Comparison of ENCODE assay signal across 8 cellular contexts in the genomic region with DNA sequence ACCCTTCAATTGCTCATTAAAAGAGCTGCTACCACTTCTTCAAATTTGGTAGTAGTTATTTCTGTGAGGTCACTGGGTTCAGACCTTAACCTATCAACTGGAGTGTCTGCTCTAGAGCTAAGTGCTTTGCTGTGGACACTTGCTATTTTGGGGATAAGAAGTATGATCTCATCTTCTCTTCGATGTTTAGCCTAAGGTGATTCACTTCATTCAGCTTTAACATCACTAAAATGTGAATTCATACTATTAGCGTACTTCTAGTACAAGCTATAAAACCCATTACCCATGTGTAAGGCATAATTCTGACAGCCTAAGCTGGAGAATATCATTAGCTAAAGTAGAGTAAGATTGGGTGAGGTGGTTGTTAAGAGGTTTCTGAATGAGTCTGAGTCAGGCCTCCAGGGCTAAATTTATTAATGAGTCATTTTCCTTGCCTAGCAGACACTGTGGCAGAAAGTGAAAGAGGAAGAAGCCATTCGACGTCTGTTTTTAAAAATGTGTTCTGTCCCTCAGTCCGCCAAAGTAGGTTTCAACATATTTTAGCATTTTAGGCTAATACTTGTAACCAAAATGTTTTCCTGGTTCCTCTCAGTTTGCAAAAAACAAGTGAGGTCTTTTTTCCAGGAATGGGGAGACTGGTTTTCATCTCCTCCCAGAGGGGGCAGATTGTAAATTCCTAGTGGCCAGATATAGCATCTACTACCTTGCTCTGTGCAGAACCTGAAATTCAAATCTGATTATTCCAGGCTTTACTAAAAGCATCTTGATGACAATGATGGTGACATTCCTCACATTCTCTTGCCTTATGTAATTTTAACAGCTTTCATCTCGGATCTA.
DNase-seq lines count a peak whose midpoint lies in the region; ATAC-seq, FAIRE-seq and TF ChIP-seq lines count a peak whose summit lies in the region.

No MANE protein-coding gene starts in this region.

- TF ChIP-seq CTCF in left ventricle myocardium inferior (IDR thresholded peaks at IDR 0.05; ENCODE audit: borderline replicate concordance), result peak; percentile 25

- H4K20me1 ChIP-seq in Karpas-422 (ENCODE audit: insufficient read depth, low read depth, low read length), result no peaks in the 10 kb centered on the region

- no peak for TF ChIP-seq POLR2A in H54 (IDR thresholded peaks at IDR 0.05; ENCODE audit: low read depth, low read length)

- H3K9me3 Mint-ChIP-seq in activated T-helper 2 cell treated with anti-CD3 and anti-CD28 coated beads, Interferon-gamma antibody, Interleukin-2, Interleukin-4, amounts not matched to agents 10 μg/mL and 5 μg/mL and 100 μg/mL, durations not matched to agents 14 hours and 24 hours and 36 hours, result peaks cover 4% of the 10 kb centered on the region
- H3K9me3 Mint-ChIP-seq in stimulated activated memory B cell treated with anti-CD40 and anti-IgM and Interleukin-4, amounts not matched to agents 10 μg/mL and 1 μg/mL and 100 μg/mL, for 72 hours, result no peaks in the 10 kb centered on the region

- peaks cover 23% of the 10 kb centered on the region for H3K4me1 Mint-ChIP-seq in activated T-helper 2 cell treated with anti-CD3 and anti-CD28 coated beads, Interferon-gamma antibody, Interleukin-2, Interleukin-4, amounts not matched to agents 10 μg/mL and 5 μg/mL and 100 μg/mL, durations not matched to agents 14 hours and 24 hours and 36 hours (ENCODE audit: low read depth)
- H3K4me1 Mint-ChIP-seq in stimulated activated memory B cell treated with anti-CD40 and anti-IgM and Interleukin-4, amounts not matched to agents 10 μg/mL and 1 μg/mL and 100 μg/mL, for 72 hours, result peaks cover 42% of the 10 kb centered on the region

- peak; percentile 56 for DNase-seq in H54 (ENCODE audit: insufficient read length, low spot score)
- peak; percentile 93 for DNase-seq in Karpas-422
- DNase-seq in activated T-helper 2 cell treated with anti-CD3 and anti-CD28 coated beads, Interferon-gamma antibody, Interleukin-2, Interleukin-4, amounts not matched to agents 10 μg/mL and 5 μg/mL and 100 μg/mL, durations not matched to agents 14 hours and 24 hours and 36 hours (ENCODE audit: low spot score), result no peak
- DNase-seq in left ventricle myocardium inferior, result no peak
- no peak for DNase-seq in stimulated activated naive CD4-positive, alpha-beta T cell treated with Interleukin-2 at 50 U/mL for 16 hours (lab: John Stamatoyannopoulos, UW)
- no peak for DNase-seq in NCI-H187 (lab: John Stamatoyannopoulos, UW)

- H3K9me3 ChIP-seq in Karpas-422 (ENCODE audit: low read length), result no peaks in the 10 kb centered on the region
- no peaks in the 10 kb centered on the region for H3K9me3 ChIP-seq in left ventricle myocardium inferior (replicated peaks)

- H3K4me2 ChIP-seq in Karpas-422 (ENCODE audit: low read depth, low read length, poor library complexity, severe bottlenecking), result peak overlapping the region; percentile 68

- H3K36me3 ChIP-seq in Karpas-422 (ENCODE audit: insufficient read depth, low read length) (no peaks in the 10 kb centered on the region), left ventricle myocardium inferior (no peaks in the 10 kb centered on the region)

- intact Hi-C loops in activated T-helper 2 cell treated with anti-CD3 and anti-CD28 coated beads, Interferon-gamma antibody, Interleukin-2, Interleukin-4, amounts not matched to agents 10 μg/mL and 5 μg/mL and 100 μg/mL, durations not matched to agents 14 hours and 24 hours and 36 hours (cut with micrococcal nuclease), result loop anchor here (1.0 to 2.0 kb wide), 2 partner anchors 25 to 48 kb away; no protein-coding TSS in a partner anchor
- intact Hi-C loops in left ventricle myocardium inferior (cut with micrococcal nuclease), result no loop called here

- H3K27me3 Mint-ChIP-seq in activated T-helper 2 cell treated with anti-CD3 and anti-CD28 coated beads, Interferon-gamma antibody, Interleukin-2, Interleukin-4, amounts not matched to agents 10 μg/mL and 5 μg/mL and 100 μg/mL, durations not matched to agents 14 hours and 24 hours and 36 hours (ENCODE audit: low read depth), result peaks cover 23% of the 10 kb centered on the region
- H3K27me3 Mint-ChIP-seq in stimulated activated memory B cell treated with anti-CD40 and anti-IgM and Interleukin-4, amounts not matched to agents 10 μg/mL and 1 μg/mL and 100 μg/mL, for 72 hours, result no peaks in the 10 kb centered on the region

- peak overlapping the region; percentile 72 for H2AFZ ChIP-seq in Karpas-422 (ENCODE audit: low read length)

- H3K27ac Mint-ChIP-seq in activated T-helper 2 cell treated with anti-CD3 and anti-CD28 coated beads, Interferon-gamma antibody, Interleukin-2, Interleukin-4, amounts not matched to agents 10 μg/mL and 5 μg/mL and 100 μg/mL, durations not matched to agents 14 hours and 24 hours and 36 hours, result no peak overlapping the region
- peak overlapping the region; percentile 77 for H3K27ac Mint-ChIP-seq in stimulated activated memory B cell treated with anti-CD40 and anti-IgM and Interleukin-4, amounts not matched to agents 10 μg/mL and 1 μg/mL and 100 μg/mL, for 72 hours

- no peaks in the 10 kb centered on the region for H3K36me3 Mint-ChIP-seq in activated T-helper 2 cell treated with anti-CD3 and anti-CD28 coated beads, Interferon-gamma antibody, Interleukin-2, Interleukin-4, amounts not matched to agents 10 μg/mL and 5 μg/mL and 100 μg/mL, durations not matched to agents 14 hours and 24 hours and 36 hours (ENCODE audit: low read depth)
- H3K36me3 Mint-ChIP-seq in stimulated activated memory B cell treated with anti-CD40 and anti-IgM and Interleukin-4, amounts not matched to agents 10 μg/mL and 1 μg/mL and 100 μg/mL, for 72 hours, result peaks cover 5% of the 10 kb centered on the region

- H3K9me2 ChIP-seq in Karpas-422 (replicated peaks; ENCODE audit: insufficient read depth, low read length), result no peaks in the 10 kb centered on the region; the same call in 1 of the 2 replicates

- H3K79me2 ChIP-seq in Karpas-422 (ENCODE audit: low read length), result no peaks in the 10 kb centered on the region

- H3K27ac ChIP-seq in Karpas-422 (ENCODE audit: low read length) (peak overlapping the region; percentile 86), left ventricle myocardium inferior (replicated peaks) (peak overlapping the region; percentile 59)

- peak overlapping the region; percentile 28 for H3K4me3 Mint-ChIP-seq in activated T-helper 2 cell treated with anti-CD3 and anti-CD28 coated beads, Interferon-gamma antibody, Interleukin-2, Interleukin-4, amounts not matched to agents 10 μg/mL and 5 μg/mL and 100 μg/mL, durations not matched to agents 14 hours and 24 hours and 36 hours (ENCODE audit: low read depth)
- peak overlapping the region; percentile 27 for H3K4me3 Mint-ChIP-seq in stimulated activated memory B cell treated with anti-CD40 and anti-IgM and Interleukin-4, amounts not matched to agents 10 μg/mL and 1 μg/mL and 100 μg/mL, for 72 hours

- H3K4me1 ChIP-seq in Karpas-422 (ENCODE audit: low read length) (peaks cover 31% of the 10 kb centered on the region), left ventricle myocardium inferior (peaks cover 16% of the 10 kb centered on the region)

- H3K4me3 ChIP-seq in Karpas-422 (ENCODE audit: low read length) (peak overlapping the region; percentile 41), left ventricle myocardium inferior (peak overlapping the region; percentile 36)

- H3K27me3 ChIP-seq in Karpas-422 (ENCODE audit: low read length), result no peaks in the 10 kb centered on the region
- no peaks in the 10 kb centered on the region for H3K27me3 ChIP-seq in left ventricle myocardium inferior (ENCODE audit: low read depth)

- ATAC-seq in GM18499 (IDR thresholded peaks at IDR 0.05; ENCODE audit: insufficient read depth, unreplicated experiment), result peak; percentile 97
- peak; percentile 99 for ATAC-seq in stimulated activated memory B cell treated with anti-CD40 and anti-IgM and Interleukin-4, amounts not matched to agents 10 μg/mL and 1 μg/mL and 100 μg/mL, for 72 hours

- peak; percentile 96 for FAIRE-seq in H54 (lab: Jason Lieb, UNC)

- peak overlapping the region; percentile 43 for H3K9ac ChIP-seq in Karpas-422 (ENCODE audit: low read length)

Comparison
In these comparisons a context has a peak if more than half of its experiments do, and no peak if none do; other contexts are left out.
1. DNase-seq: peak in H54 (single experiment) and Karpas-422 (single experiment); none in activated T-helper 2 cell treated with anti-CD3 and anti-CD28 coated beads, Interferon-gamma antibody, Interleukin-2, Interleukin-4, amounts not matched to agents 10 μg/mL and 5 μg/mL and 100 μg/mL, durations not matched to agents 14 hours and 24 hours and 36 hours (single experiment), left ventricle myocardium inferior (single experiment), stimulated activated naive CD4-positive, alpha-beta T cell treated with Interleukin-2 at 50 U/mL for 16 hours (single experiment) and NCI-H187 (0 of 2).